Comparison of ENCODE assay signal across 9 cellular contexts in genomic region chr6:151975795-151976194, GRCh38.
"Had no signal": no experiment of that assay in that cellular context is flagged by ENCODE, and none has a peak within 500 bp of the region (broad histone marks: within the 10 kb centered on the region; RNA-seq: fewer than 3 reads in every experiment).

No MANE protein-coding gene starts in this region.

- H3K9me3 ChIP-seq: HAP-1 had no signal

- H3K4me3 ChIP-seq: GM23248, GM23338, HAP-1 had no signal

- H3K36me3 ChIP-seq: HAP-1 had no signal

- H3K4me1 ChIP-seq: HAP-1 had no signal

- ATAC-seq: GM23338, HCT116 had no signal

- DNase-seq: GM23248, GOT3, H7, H9, HCEC 1CT, HFFc6 had no signal

- H3K27ac ChIP-seq: GM23248 had no signal
